8 cellular contexts compared by ENCODE assay signal in the genomic region with DNA sequence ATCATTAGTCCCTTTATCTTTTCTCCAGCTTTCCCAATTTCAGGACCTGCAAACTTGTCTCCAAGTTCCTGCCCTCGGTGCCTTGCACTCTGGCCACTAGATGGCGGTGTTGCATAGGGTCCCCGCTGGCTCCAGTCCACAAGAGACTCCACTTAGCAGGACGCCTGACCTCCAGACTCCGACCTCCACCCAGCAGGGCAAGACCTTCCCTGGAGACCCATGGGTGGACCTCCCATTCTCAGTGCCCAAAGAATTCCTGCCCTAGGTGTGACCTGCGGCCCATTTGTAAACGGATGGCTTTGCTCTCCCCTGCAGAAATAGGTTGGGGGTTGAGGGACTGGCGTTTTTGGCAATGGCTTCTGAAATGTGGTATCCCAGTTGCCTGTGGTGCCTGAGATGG.
DNase-seq lines count a peak whose midpoint lies in the region; ATAC-seq and TF ChIP-seq lines count a peak whose summit lies in the region.

No MANE protein-coding gene starts in this region.

- H3K9ac ChIP-seq in colonic mucosa (ENCODE audit: low read depth in 2 of 2, low read length in 2 of 2): no peak overlapping the region

- DNase-seq in AG10803 (ENCODE audit: low read depth): peak; percentile 69
- peak; percentile 83 for DNase-seq in GM20000 (ENCODE audit: low spot score)
- DNase-seq in NCI-H526 (lab: John Stamatoyannopoulos, UW): peak; percentile 28 to 72
- peak; percentile 79 for DNase-seq in activated CD4-positive, alpha-beta T cell treated with anti-CD3 and anti-CD28 coated beads, Interleukin-2, amount 50 U/mL, for 1 hour
- peak; percentile 88 for DNase-seq in colonic mucosa
- peak; percentile 80 to 83 (median 82) for DNase-seq in right lobe of liver
- peak; percentile 40 to 68 (median 52) for DNase-seq in stimulated activated CD4-positive, alpha-beta T cell treated with anti-CD3 and anti-CD28 coated beads, TNF-alpha, amount 100 ng/mL, for 4 hours (ENCODE audit: low read depth in 3 of 3)
- DNase-seq in NCI-H187 treated with DMSO at 0.1 percent for 48 hours (lab: John Stamatoyannopoulos, UW): no peak

- ATAC-seq in right lobe of liver: peak; percentile 87 to 96 (median 91)

- intact Hi-C loops in colonic mucosa (cut with DNase I) (no loop called here), right lobe of liver (cut with DNase I) (loop anchor here (5.0 to 10.0 kb wide), 3 partner anchors 56 to 206 kb away; no protein-coding TSS in a partner anchor)

- TF ChIP-seq POLR2A in right lobe of liver (IDR thresholded peaks at IDR 0.05): no peak

- H3K27me3 ChIP-seq in colonic mucosa (no peaks in the 10 kb centered on the region), right lobe of liver (no peaks in the 10 kb centered on the region)

- WGBS in right lobe of liver (ENCODE audit: insufficient coverage, low coverage, low lambda C conversion rate, missing lambda C conversion rate): 10% methylated on average over 8 of the region's 8 CpGs

- no peaks in the 10 kb centered on the region for H3K9me3 ChIP-seq in colonic mucosa
- no peaks in the 10 kb centered on the region for H3K9me3 ChIP-seq in right lobe of liver

- TF ChIP-seq CTCF in AG10803 (conservative IDR thresholded peaks at IDR 0.05; ENCODE audit: low read length) (peak; percentile 99), GM20000 (IDR thresholded peaks at IDR 0.05; ENCODE audit: extremely low read depth, missing control alignments) (peak; percentile 97), colonic mucosa (IDR thresholded peaks at IDR 0.05) (peak; percentile 95), right lobe of liver (IDR thresholded peaks at IDR 0.05) (peak; percentile 91 to 99 (median 98))

- H3K27ac ChIP-seq in colonic mucosa (no peak overlapping the region), right lobe of liver (no peak overlapping the region)

- H3K36me3 ChIP-seq in colonic mucosa: no peaks in the 10 kb centered on the region
- H3K36me3 ChIP-seq in right lobe of liver: no peaks in the 10 kb centered on the region

- H3K4me3 ChIP-seq in AG10803 (ENCODE audit: low read length) (no peak overlapping the region), colonic mucosa (no peak overlapping the region), right lobe of liver (no peak overlapping the region)

- H3K4me1 ChIP-seq in colonic mucosa: no peaks in the 10 kb centered on the region
- H3K4me1 ChIP-seq in right lobe of liver: no peaks in the 10 kb centered on the region
